In genomic region chr2:143078106-143078505, GRCh38 we compare ENCODE assay signal across 18 cellular contexts. TPM values are rescaled to one million over a fixed set of nuclear protein-coding genes. Genes with fewer than 3 reads are reported as not detected.
DNase-seq lines count a peak whose midpoint lies in the region; ATAC-seq, FAIRE-seq and TF ChIP-seq lines count a peak whose summit lies in the region.
"Had no signal": no experiment of that assay in that cellular context is flagged by ENCODE, and none has a peak within 500 bp of the region (broad histone marks: within the 10 kb centered on the region; RNA-seq: fewer than 3 reads in every experiment).

No MANE protein-coding gene starts in this region.

- H3K36me3 ChIP-seq in DND-41 (ENCODE audit: insufficient read depth, low read length) (no peaks in the 10 kb centered on the region), PC-3 (ENCODE audit: low read depth, low read length) (no peaks in the 10 kb centered on the region), endothelial cell of umbilical vein (ENCODE audit: control insufficient read depth in 2 of 2, extremely low read depth in 1 of 2, insufficient read depth in 2 of 2, low read length in 2 of 2) (no peaks in the 10 kb centered on the region), GM23248 (ENCODE audit: low read depth) (no peaks in the 10 kb centered on the region), trophoblast cell (ENCODE audit: control insufficient read depth in 1 of 2, insufficient read depth in 2 of 2, low read length in 2 of 2) (no peaks in the 10 kb centered on the region)

- no peaks in the 10 kb centered on the region for H3K79me2 ChIP-seq in DND-41 (ENCODE audit: insufficient read depth, low read length)
- no peaks in the 10 kb centered on the region for H3K79me2 ChIP-seq in PC-3 (ENCODE audit: low read length)
- H3K79me2 ChIP-seq in endothelial cell of umbilical vein (ENCODE audit: control insufficient read depth, insufficient read depth, low read length) = no peaks in the 10 kb centered on the region
- H3K79me2 ChIP-seq in GM23248 (ENCODE audit: insufficient read depth) = no peaks in the 10 kb centered on the region
- H3K79me2 ChIP-seq in trophoblast cell (ENCODE audit: control insufficient read depth, insufficient read depth, low read length, poor library complexity) = no peaks in the 10 kb centered on the region

- no peak overlapping the region for H3K27ac ChIP-seq in DND-41 (ENCODE audit: low read length)
- H3K27ac ChIP-seq in PC-3 (ENCODE audit: low read length) = no peak overlapping the region
- H3K27ac ChIP-seq in endothelial cell of umbilical vein (ENCODE audit: insufficient read depth, low read depth, low read length) = no peak overlapping the region
- no peak overlapping the region for H3K27ac ChIP-seq in GM23248
- no peak overlapping the region for H3K27ac ChIP-seq in trophoblast cell (ENCODE audit: low read depth, low read length)
- H3K27ac ChIP-seq: A549, RWPE1 had no signal

- peak; percentile 67 for FAIRE-seq in A204.1 (lab: Jason Lieb, UNC)
- FAIRE-seq in endothelial cell of umbilical vein (lab: Jason Lieb, UNC) = no peak
- FAIRE-seq: A549, D721Med, H1 had no signal

- no peak overlapping the region for H3K4me3 ChIP-seq in DND-41 (ENCODE audit: low read depth in 1 of 2, low read length in 2 of 2)
- no peak overlapping the region for H3K4me3 ChIP-seq in PC-3 (ENCODE audit: low read length)
- no peak overlapping the region for H3K4me3 ChIP-seq in endothelial cell of umbilical vein (replicated peaks in 1 of 3; ENCODE audit: insufficient read depth in 1 of 3, low read depth in 1 of 3, low read length in 3 of 3)
- no peak overlapping the region for H3K4me3 ChIP-seq in GM23248
- no peak overlapping the region for H3K4me3 ChIP-seq in trophoblast cell (ENCODE audit: low read depth, low read length)
- H3K4me3 ChIP-seq: A549 had no signal

- H2AK5ac ChIP-seq in trophoblast cell (ENCODE audit: low read length) = no peak overlapping the region

- no peak overlapping the region for H3K14ac ChIP-seq in trophoblast cell (ENCODE audit: low read length)

- H3K9me2 ChIP-seq in PC-3 (replicated peaks; ENCODE audit: low read length) (no peaks in the 10 kb centered on the region), GM23248 (ENCODE audit: insufficient read depth) (no peaks in the 10 kb centered on the region)

- no peaks in the 10 kb centered on the region for H3K27me3 ChIP-seq in DND-41 (ENCODE audit: insufficient read depth, low read length, poor library complexity)
- H3K27me3 ChIP-seq in PC-3 (ENCODE audit: low read length) = no peaks in the 10 kb centered on the region
- H3K27me3 ChIP-seq in endothelial cell of umbilical vein (ENCODE audit: control insufficient read depth in 2 of 2, insufficient read depth in 2 of 2, low read length in 2 of 2) = no peaks in the 10 kb centered on the region
- H3K27me3 ChIP-seq in GM23248 (replicated peaks; ENCODE audit: insufficient read depth) = no peaks in the 10 kb centered on the region
- H3K27me3 ChIP-seq in trophoblast cell (ENCODE audit: insufficient read depth, low read length) = no peaks in the 10 kb centered on the region

- no peak overlapping the region for H4K8ac ChIP-seq in trophoblast cell (ENCODE audit: low read depth, low read length)

- CTCF ChIA-PET in PC-3 (lab: Charles Lee) (no interaction called here), endothelial cell of umbilical vein (lab: Charles Lee) (interaction anchor here (0.6 to 2.4 kb wide), 13 partner anchors 9 to 453 kb away, joined by 3 to 25 read pairs (median 4); no protein-coding TSS in a partner anchor)

- no peak overlapping the region for H3K9ac ChIP-seq in DND-41 (ENCODE audit: low read depth, low read length)
- H3K9ac ChIP-seq in PC-3 (ENCODE audit: low read length) = no peak overlapping the region
- H3K9ac ChIP-seq in endothelial cell of umbilical vein (replicated peaks; ENCODE audit: extremely low read depth, insufficient read depth, low read length) = no peak overlapping the region
- H3K9ac ChIP-seq in GM23248 = no peak overlapping the region
- H3K9ac ChIP-seq in trophoblast cell (ENCODE audit: low read length) = no peak overlapping the region

- DNase-seq in DND-41 (no peak), PC-3 (no peak), endothelial cell of umbilical vein (ENCODE audit: low read depth, low spot score) (peak; percentile 2), GM23248 (no peak), cardiac septum (ENCODE audit: low spot score) (no peak), NCI-H345 treated with DMSO at 0.1 percent for 48 hours (lab: John Stamatoyannopoulos, UW; ENCODE audit: unreplicated experiment) (no peak), trophoblast cell (no peak)
- DNase-seq: HFFc6, KG1, MM.1S, NCI-H187 treated with DMSO at 0.1 percent for 48 hours, NCI-H510A, NCI-H82 had no signal

- BruUV-seq in PC-3 (replicated peaks; lab: Mats Ljungman, UMichigan) (no TSS peak), endothelial cell of umbilical vein (replicated peaks; lab: Mats Ljungman, UMichigan) (no TSS peak)

- peak; percentile 19 for TF ChIP-seq CTCF in DND-41 (IDR thresholded peaks at IDR 0.05; ENCODE audit: borderline replicate concordance, extremely low read depth, low read length, poor library complexity, severe bottlenecking)
- TF ChIP-seq CTCF in PC-3 (conservative IDR thresholded peaks at IDR 0.05; ENCODE audit: low read depth, low read length) = peak; percentile 29; the same call in 1 of the 2 replicates
- no peak for TF ChIP-seq CTCF in endothelial cell of umbilical vein (IDR thresholded peaks at IDR 0.05; ENCODE audit: extremely low read depth in 1 of 2, insufficient read depth in 1 of 2, low read depth in 1 of 2, low read length in 2 of 2)

- no peak overlapping the region for H4K91ac ChIP-seq in trophoblast cell (ENCODE audit: low read depth, low read length)

- H3K4me2 ChIP-seq in DND-41 (ENCODE audit: insufficient read depth, low read length) (no peak overlapping the region), PC-3 (ENCODE audit: low read length) (no peak overlapping the region), endothelial cell of umbilical vein (ENCODE audit: insufficient read depth, low read length) (no peak overlapping the region), GM23248 (ENCODE audit: unreplicated experiment) (no peak overlapping the region), trophoblast cell (ENCODE audit: low read length) (no peak overlapping the region)
- H3K4me2 ChIP-seq: A549 had no signal

- ATAC-seq in DND-41 (ENCODE audit: insufficient read depth, low read depth) (no peak), PC-3 (no peak)
- ATAC-seq: A549 had no signal

- H3K9me1 ChIP-seq in endothelial cell of umbilical vein (replicated peaks; ENCODE audit: control insufficient read depth, extremely low read depth, insufficient read depth, low read length) = no peaks in the 10 kb centered on the region

- H3K23ac ChIP-seq in trophoblast cell (ENCODE audit: low read length) = no peak overlapping the region

- no peak overlapping the region for H3K18ac ChIP-seq in trophoblast cell (ENCODE audit: low read length)

- H2BK5ac ChIP-seq in trophoblast cell (ENCODE audit: low read depth, low read length, poor library complexity) = no peak overlapping the region

- H4K12ac ChIP-seq in trophoblast cell (ENCODE audit: low read depth, low read length) = no peak overlapping the region

- POLR2A ChIA-PET in PC-3 (lab: Charles Lee; ENCODE audit: unreplicated experiment) = interaction anchor here (0.5 kb wide), 1 partner anchor 30 kb away, joined by 3 read pairs; no protein-coding TSS in a partner anchor
- POLR2A ChIA-PET in endothelial cell of umbilical vein (lab: Charles Lee) = no interaction called here

- dilution Hi-C loops in endothelial cell of umbilical vein (cut with MboI; ENCODE audit: extremely low pct_ligation_motif_present, low sequenced_read_pairs) = no loop called here

- H4K20me1 ChIP-seq in DND-41 (ENCODE audit: insufficient read depth, low read length) (no peaks in the 10 kb centered on the region), PC-3 (ENCODE audit: low read length) (no peaks in the 10 kb centered on the region), endothelial cell of umbilical vein (replicated peaks; ENCODE audit: control insufficient read depth, extremely low read depth, insufficient read depth, low read length) (no peaks in the 10 kb centered on the region), GM23248 (ENCODE audit: insufficient read depth) (no peaks in the 10 kb centered on the region)

- H3K4me1 ChIP-seq in DND-41 (ENCODE audit: insufficient read depth, low read length) (no peaks in the 10 kb centered on the region), PC-3 (ENCODE audit: insufficient read depth, low read length) (no peaks in the 10 kb centered on the region), endothelial cell of umbilical vein (ENCODE audit: control insufficient read depth, extremely low read depth, insufficient read depth, low read length) (no peaks in the 10 kb centered on the region), GM23248 (ENCODE audit: insufficient read depth) (no peaks in the 10 kb centered on the region), trophoblast cell (ENCODE audit: control insufficient read depth in 1 of 2, insufficient read depth in 2 of 2, low read length in 2 of 2) (no peaks in the 10 kb centered on the region)
- H3K4me1 ChIP-seq: A549 had no signal

- intact Hi-C loops in PC-3 (cut with micrococcal nuclease) = no loop called here
- intact Hi-C loops in endothelial cell of umbilical vein (cut with micrococcal nuclease) = loop anchor here (2.0 kb wide), 1 partner anchor 179 kb away; no protein-coding TSS in a partner anchor
- intact Hi-C loops in cardiac septum (cut with DNase I) = no loop called here

- H3K9me3 ChIP-seq in DND-41 (ENCODE audit: insufficient read depth, low read length, severe bottlenecking) (peaks cover 18% of the 10 kb centered on the region), PC-3 (ENCODE audit: low read length) (no peaks in the 10 kb centered on the region), endothelial cell of umbilical vein (replicated peaks; ENCODE audit: control insufficient read depth, insufficient read depth, low read length) (no peaks in the 10 kb centered on the region), GM23248 (ENCODE audit: low read depth) (no peaks in the 10 kb centered on the region), trophoblast cell (ENCODE audit: insufficient read depth, low read depth, low read length) (peaks cover 3% of the 10 kb centered on the region)

- no peak for TF ChIP-seq POLR2A in endothelial cell of umbilical vein (IDR thresholded peaks at IDR 0.05; ENCODE audit: low read depth, low read length)

- in situ Hi-C loops in GM23248 (cut with MboI) = no loop called here

- H3K4ac ChIP-seq in trophoblast cell (ENCODE audit: low read depth, low read length) = no peak overlapping the region

- no peaks in the 10 kb centered on the region for H3F3A ChIP-seq in PC-3 (ENCODE audit: low read length, unreplicated experiment)
- H3F3A ChIP-seq in GM23248 (ENCODE audit: insufficient read depth) = no peaks in the 10 kb centered on the region

- H2BK12ac ChIP-seq in trophoblast cell (ENCODE audit: low read length) = no peak overlapping the region

- H3K79me1 ChIP-seq in trophoblast cell (ENCODE audit: low read length) = no peaks in the 10 kb centered on the region

- no peak overlapping the region for H2BK120ac ChIP-seq in trophoblast cell (ENCODE audit: insufficient read depth, low read length, poor library complexity)

- H2AFZ ChIP-seq in DND-41 (ENCODE audit: low read depth, low read length) = no peak overlapping the region
- no peak overlapping the region for H2AFZ ChIP-seq in PC-3 (ENCODE audit: low read length)
- no peak overlapping the region for H2AFZ ChIP-seq in endothelial cell of umbilical vein (ENCODE audit: low read depth, low read length)
- H2AFZ ChIP-seq in GM23248 = no peak overlapping the region
- no peak overlapping the region for H2AFZ ChIP-seq in trophoblast cell (ENCODE audit: insufficient read depth, low read length, poor library complexity)

RNA-seq across cellular contexts. Expression of gene ARHGAP15, which starts 51.1 kb away (rescaled TPM):
- not detected in 2 replicates for total RNA-seq in PC-3 (2014; rRNA removed)
- total RNA-seq in endothelial cell of umbilical vein = not detected in 2 replicates
- polyA plus RNA-seq in endothelial cell of umbilical vein = not detected in 2 replicates
- not detected in 2 replicates for polyA plus RNA-seq in endothelial cell of umbilical vein (2011; cell fraction: cytosol; rRNA removed)
- polyA plus RNA-seq in endothelial cell of umbilical vein (2011; cell fraction: nucleus; rRNA removed) = not detected in 2 replicates
- not detected in 2 replicates for polyA plus RNA-seq in endothelial cell of umbilical vein (2012)
- polyA minus RNA-seq in endothelial cell of umbilical vein = not detected in 2 replicates
- polyA minus RNA-seq in endothelial cell of umbilical vein (2011; cell fraction: cytosol; rRNA and poly(A)+ RNA removed) = not detected
- polyA minus RNA-seq in endothelial cell of umbilical vein (2011; cell fraction: nucleus; rRNA and poly(A)+ RNA removed) = not detected in 2 replicates
- not detected in 2 replicates for total RNA-seq in GM23248 (2014; rRNA removed; shearing (Covaris generic))
- 0.10 TPM in 1 of 2 replicates, not detected in the other for polyA plus RNA-seq in GM23248 (2016; fragmentation: Nextera tagmentation; extraction: Ambion mirVana)
- total RNA-seq in cardiac septum = 6.8 TPM
- 0.08 and 0.17 TPM in 2 replicates for polyA plus RNA-seq in trophoblast cell (2013)
- total RNA-seq: H1, HFFc6 had no signal
- polyA plus RNA-seq: H1 had no signal

Comparison
In these comparisons a context has a peak if more than half of its experiments do, and no peak if none do; other contexts are left out.
1. CTCF ChIP-seq: peak in DND-41 (single experiment) and PC-3 (single experiment); none in endothelial cell of umbilical vein (0 of 2).